ENCODE assay signal across 14 cellular contexts in genomic region chrX:51866156-51866555, GRCh38.
"Had no signal": no experiment of that assay in that cellular context is flagged by ENCODE, and none has a peak within 500 bp of the region (broad histone marks: within the 10 kb centered on the region; RNA-seq: fewer than 3 reads in every experiment).

No MANE protein-coding gene starts in this region.

- H2AFZ ChIP-seq: hepatocyte, parathyroid adenoma had no signal

- ATAC-seq: stimulated activated memory B cell treated with anti-CD40 and anti-IgM and Interleukin-4, amounts not matched to agents 10 μg/mL and 1 μg/mL and 100 μg/mL, for 72 hours had no signal

- H3K27me3 ChIP-seq: hepatocyte, thyroid gland, uterus had no signal

- H3K4me2 ChIP-seq: hepatocyte had no signal

- H3K4me3 ChIP-seq: hepatocyte, left ventricle myocardium inferior, thyroid gland, uterus had no signal

- DNase-seq: activated CD4-positive, alpha-beta T cell treated with anti-CD3 and anti-CD28 coated beads, Interleukin-2, amount 50 U/mL, for 1 hour; activated CD4-positive, CD25-positive, alpha-beta regulatory T cell; activated CD8-positive, alpha-beta memory T cell treated with anti-CD3 and anti-CD28 coated beads for 24 hours; activated naive CD4-positive, alpha-beta T cell; cerebellar nuclear complex; effector memory CD4-positive, alpha-beta T cell; left ventricle myocardium inferior; naive B cell; stimulated activated CD4-positive, alpha-beta T cell treated with anti-CD3 and anti-CD28 coated beads, Interleukin-2, amount 100 ng/mL, for 48 hours; thyroid gland; uterus had no signal

- H3K9ac ChIP-seq: parathyroid adenoma had no signal

- H3K27ac ChIP-seq: hepatocyte, left ventricle myocardium inferior, parathyroid adenoma, thyroid gland, uterus had no signal

- H3K4me1 ChIP-seq: left ventricle myocardium inferior, parathyroid adenoma, thyroid gland, uterus had no signal

- H3K9me3 ChIP-seq: left ventricle myocardium inferior, thyroid gland, uterus had no signal

- H3K36me3 ChIP-seq: left ventricle myocardium inferior, thyroid gland, uterus had no signal
